ENCODE assay signal across 10 cellular contexts in the genomic region with DNA sequence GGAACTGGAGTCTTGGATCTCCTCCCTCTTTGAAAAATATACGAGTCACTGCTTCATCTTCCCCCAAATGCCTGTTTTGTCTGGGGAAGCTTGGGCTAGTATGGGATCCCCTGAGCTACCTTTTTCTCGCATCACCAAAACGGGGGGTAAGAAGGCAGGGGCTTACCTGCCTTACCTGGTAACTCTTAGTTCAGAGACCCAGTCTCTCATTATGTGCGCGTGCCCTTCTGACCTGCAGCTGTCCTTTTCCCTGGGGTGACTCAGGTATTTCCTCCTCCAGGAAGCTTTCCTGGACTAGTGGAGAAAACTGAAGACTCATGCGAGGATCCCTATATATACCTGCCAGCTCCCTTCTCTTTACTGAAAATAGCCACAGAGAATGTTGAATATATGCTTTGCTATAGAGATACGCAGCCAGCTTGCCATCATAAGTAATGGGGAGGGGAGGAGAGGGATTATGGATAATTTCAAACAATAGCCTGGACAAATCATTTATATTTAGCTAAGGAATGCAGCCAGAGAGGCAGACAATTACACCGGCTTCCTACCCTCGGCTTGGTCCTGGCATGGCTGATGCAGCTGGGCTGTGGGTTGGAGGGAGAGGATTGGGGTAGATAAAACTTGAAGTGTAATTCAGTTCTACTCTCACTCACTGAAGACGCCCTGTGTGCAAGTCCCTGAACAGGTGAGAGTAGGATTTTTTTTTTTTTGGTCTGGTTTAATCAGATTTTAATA. TPM values are rescaled to one million over a fixed set of nuclear protein-coding genes. Genes with fewer than 3 reads are reported as not detected.
DNase-seq lines count a peak whose midpoint lies in the region; ATAC-seq and TF ChIP-seq lines count a peak whose summit lies in the region.
"Had no signal": no experiment of that assay in that cellular context is flagged by ENCODE, and none has a peak within 500 bp of the region (broad histone marks: within the 10 kb centered on the region; RNA-seq: fewer than 3 reads in every experiment).

No MANE protein-coding gene starts in this region.

- no peak overlapping the region for H3K9ac ChIP-seq in rectal smooth muscle tissue (ENCODE audit: low read length)

- H3K4me3 ChIP-seq in DOHH2 (ENCODE audit: low read length), result no peak overlapping the region
- peak overlapping the region; percentile 88 for H3K4me3 ChIP-seq in SJSA1
- peak overlapping the region; percentile 69 for H3K4me3 ChIP-seq in foreskin fibroblast (ENCODE audit: low read depth in 1 of 2, low read length in 2 of 2)
- H3K4me3 ChIP-seq in rectal smooth muscle tissue (ENCODE audit: low read length), result peak overlapping the region; percentile 78

- DNase-seq in SJSA1 (ENCODE audit: low read depth in 1 of 2, low spot score in 2 of 2) (no peak), foreskin fibroblast (no peak), head of caudate nucleus (no peak), superior temporal gyrus (ENCODE audit: extremely low spot score) (no peak), left lobe of liver (ENCODE audit: low spot score) (no peak), NCI-H2171 treated with DMSO at 0.1 percent for 48 hours (lab: John Stamatoyannopoulos, UW) (no peak)
- DNase-seq: effector CD4-positive, alpha-beta T cell; NCI-H187 treated with DMSO at 0.1 percent for 48 hours had no signal

- no peaks in the 10 kb centered on the region for H3F3A ChIP-seq in DOHH2 (ENCODE audit: control insufficient read depth, insufficient read depth)

- H3K36me3 ChIP-seq in DOHH2 (ENCODE audit: control insufficient read depth, low read length) (no peaks in the 10 kb centered on the region), SJSA1 (no peaks in the 10 kb centered on the region), rectal smooth muscle tissue (ENCODE audit: control insufficient read depth, insufficient read depth, low read length) (no peaks in the 10 kb centered on the region)

- TF ChIP-seq CTCF in DOHH2 (IDR thresholded peaks at IDR 0.05; ENCODE audit: low read depth, low read length, poor library complexity, severe bottlenecking) (no peak), foreskin fibroblast (IDR thresholded peaks at IDR 0.05; ENCODE audit: low read depth, low read length) (no peak)

- no peak for ATAC-seq in left lobe of liver

- H3K9me2 ChIP-seq in DOHH2 (replicated peaks; ENCODE audit: control insufficient read depth, low read length), result no peaks in the 10 kb centered on the region

- H3K27ac ChIP-seq in DOHH2 (ENCODE audit: low read depth, low read length), result no peak overlapping the region
- H3K27ac ChIP-seq in SJSA1, result no peak overlapping the region
- no peak overlapping the region for H3K27ac ChIP-seq in rectal smooth muscle tissue (ENCODE audit: low read depth, low read length)

- H3K4me1 ChIP-seq in DOHH2 (ENCODE audit: control insufficient read depth, low read length) (peaks cover 27% of the 10 kb centered on the region), SJSA1 (replicated peaks) (peaks cover 13% of the 10 kb centered on the region), rectal smooth muscle tissue (ENCODE audit: control insufficient read depth, insufficient read depth, low read length) (peaks cover 4% of the 10 kb centered on the region)

- H3K9me3 ChIP-seq in DOHH2 (ENCODE audit: control insufficient read depth, insufficient read depth, low read length) (no peaks in the 10 kb centered on the region), SJSA1 (replicated peaks) (no peaks in the 10 kb centered on the region)

- intact Hi-C loops in head of caudate nucleus (cut with DNase I), result no loop called here

- H3K27me3 ChIP-seq in DOHH2 (ENCODE audit: control insufficient read depth, low read length), result peaks cover 33% of the 10 kb centered on the region
- H3K27me3 ChIP-seq in SJSA1 (replicated peaks), result no peaks in the 10 kb centered on the region
- H3K27me3 ChIP-seq in rectal smooth muscle tissue (ENCODE audit: control insufficient read depth, insufficient read depth, low read length), result no peaks in the 10 kb centered on the region

- H3K79me2 ChIP-seq in DOHH2 (ENCODE audit: control insufficient read depth, low read length), result no peaks in the 10 kb centered on the region

- H4K20me1 ChIP-seq in DOHH2 (ENCODE audit: control insufficient read depth, insufficient read depth, low read depth, low read length), result no peaks in the 10 kb centered on the region

- H3K4me2 ChIP-seq in DOHH2 (ENCODE audit: low read length), result peak overlapping the region; percentile 65; the same call in 1 of the 2 replicates

RNA-seq across cellular contexts. Expression of a gene that starts 1.1 kb away (rescaled TPM):
- 21.5 and 23.0 TPM in 2 replicates for total RNA-seq in SJSA1 (2014; rRNA removed; shearing (Covaris generic))
- total RNA-seq in left lobe of liver, result 43.7 TPM
